ENCODE assay signal across 8 cellular contexts in the genomic region with DNA sequence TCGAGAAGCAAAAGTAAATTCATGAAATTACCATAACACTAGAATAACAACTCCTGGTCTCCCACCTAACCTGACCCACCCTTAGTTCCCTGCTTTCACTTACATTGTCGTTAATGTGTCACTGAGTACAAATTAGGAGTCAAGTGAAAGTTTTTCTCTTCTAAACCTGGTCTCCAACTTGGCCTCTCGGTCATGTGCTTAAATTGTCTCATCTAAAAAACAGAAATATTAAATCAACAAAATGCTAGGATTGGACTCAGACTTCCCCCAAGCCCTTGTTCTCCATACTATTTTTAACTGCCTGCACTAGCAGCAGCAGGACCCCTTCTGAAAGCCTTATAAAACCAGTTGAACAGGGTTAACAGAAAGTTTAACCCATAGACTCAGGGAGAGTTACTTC. TPM values are rescaled to one million over a fixed set of nuclear protein-coding genes. Genes with fewer than 3 reads are reported as not detected.
DNase-seq lines count a peak whose midpoint lies in the region; ATAC-seq and TF ChIP-seq lines count a peak whose summit lies in the region.

No MANE protein-coding gene starts in this region.

- peak overlapping the region; percentile 97 for H3K4me3 ChIP-seq in left ventricle myocardium inferior
- peak overlapping the region; percentile 5 to 69 for H3K4me3 ChIP-seq in uterus

- peak overlapping the region; percentile 100 for H3K4me3 Mint-ChIP-seq in activated T-helper 17 cell treated with anti-CD3 and anti-CD28 coated beads, Interleukin-2, amount 50 U/mL, for 72 hours
- H3K4me3 Mint-ChIP-seq in mesothelial cell of epicardium: peak overlapping the region; percentile 99

- DNase-seq in left ventricle myocardium inferior (no peak), Right ventricle myocardium superior (no peak), mesothelial cell of epicardium (ENCODE audit: low spot score in 2 of 2, unreplicated experiment in 2 of 2) (no peak), uterus (no peak), NCI-H510A (lab: John Stamatoyannopoulos, UW) (no peak), globus pallidus (ENCODE audit: low spot score) (no peak), GM03348 (ENCODE audit: low spot score) (no peak)

- peak overlapping the region; percentile 87 for H3K27ac Mint-ChIP-seq in activated T-helper 17 cell treated with anti-CD3 and anti-CD28 coated beads, Interleukin-2, amount 50 U/mL, for 72 hours
- peak overlapping the region; percentile 98 for H3K27ac Mint-ChIP-seq in mesothelial cell of epicardium

- TF ChIP-seq CTCF in left ventricle myocardium inferior (IDR thresholded peaks at IDR 0.05; ENCODE audit: borderline replicate concordance) (no peak), mesothelial cell of epicardium (IDR thresholded peaks at IDR 0.05; ENCODE audit: unreplicated experiment) (no peak), uterus (IDR thresholded peaks at IDR 0.05) (no peak)

- H3K36me3 Mint-ChIP-seq in activated T-helper 17 cell treated with anti-CD3 and anti-CD28 coated beads, Interleukin-2, amount 50 U/mL, for 72 hours (ENCODE audit: low read depth): peaks cover 59% of the 10 kb centered on the region
- H3K36me3 Mint-ChIP-seq in mesothelial cell of epicardium: peaks cover 12% of the 10 kb centered on the region

- H3K27me3 ChIP-seq in left ventricle myocardium inferior (ENCODE audit: low read depth) (no peaks in the 10 kb centered on the region), uterus (no peaks in the 10 kb centered on the region)

- peaks cover 17% of the 10 kb centered on the region for H3K4me1 Mint-ChIP-seq in activated T-helper 17 cell treated with anti-CD3 and anti-CD28 coated beads, Interleukin-2, amount 50 U/mL, for 72 hours
- H3K4me1 Mint-ChIP-seq in mesothelial cell of epicardium: peaks cover 54% of the 10 kb centered on the region

- no peak for TF ChIP-seq POLR2A in uterus (IDR thresholded peaks at IDR 0.05)

- intact Hi-C loops in left ventricle myocardium inferior (cut with micrococcal nuclease) (loop anchor here (5.0 to 10.0 kb wide), 2 partner anchors 95 to 417 kb away; no protein-coding TSS in a partner anchor), Right ventricle myocardium superior (cut with DNase I) (loop anchor here (5.0 to 10.0 kb wide), 3 partner anchors 95 to 763 kb away; no protein-coding TSS in a partner anchor), uterus (cut with DNase I; ENCODE audit: low total_unique reads) (loop anchor here (5.0 to 10.0 kb wide), 2 partner anchors 425 to 763 kb away; no protein-coding TSS in a partner anchor)

- H3K36me3 ChIP-seq in left ventricle myocardium inferior (peaks cover 21% of the 10 kb centered on the region), uterus (no peaks in the 10 kb centered on the region)

- no peak for ATAC-seq in Right ventricle myocardium superior (ENCODE audit: poor library complexity)
- ATAC-seq in activated T-helper 17 cell treated with anti-CD3 and anti-CD28 coated beads, Interleukin-2, amount 50 U/mL, for 72 hours (replicated peaks): no peak

- H3K9me3 Mint-ChIP-seq in activated T-helper 17 cell treated with anti-CD3 and anti-CD28 coated beads, Interleukin-2, amount 50 U/mL, for 72 hours: no peaks in the 10 kb centered on the region
- H3K9me3 Mint-ChIP-seq in mesothelial cell of epicardium: no peaks in the 10 kb centered on the region

- H3K27me3 Mint-ChIP-seq in activated T-helper 17 cell treated with anti-CD3 and anti-CD28 coated beads, Interleukin-2, amount 50 U/mL, for 72 hours: no peaks in the 10 kb centered on the region
- H3K27me3 Mint-ChIP-seq in mesothelial cell of epicardium (ENCODE audit: low read depth): no peaks in the 10 kb centered on the region

- peaks cover 45% of the 10 kb centered on the region for H3K4me1 ChIP-seq in left ventricle myocardium inferior
- no peaks in the 10 kb centered on the region for H3K4me1 ChIP-seq in uterus

- H3K9me3 ChIP-seq in left ventricle myocardium inferior (replicated peaks) (no peaks in the 10 kb centered on the region), uterus (no peaks in the 10 kb centered on the region)

- H3K27ac ChIP-seq in left ventricle myocardium inferior (replicated peaks): peak overlapping the region; percentile 98
- peak overlapping the region; percentile 96 to 99 for H3K27ac ChIP-seq in uterus

RNA-seq across cellular contexts. Expression of a gene that starts 1.8 kb away (rescaled TPM):
- total RNA-seq in left ventricle myocardium inferior (79.4 TPM), Right ventricle myocardium superior (74.1 TPM), mesothelial cell of epicardium (68.1 to 71.5 TPM (median 71.0 TPM) in 3 replicates), uterus (100 to 1,000 TPM in 1 of 4 donors, 10 to 100 TPM in 3; 40.4 to 214 (median 70.1) TPM)
- 100 to 1,000 TPM; 131 to 648 TPM for total RNA-seq in activated T-helper 17 cell treated with anti-CD3 and anti-CD28 coated beads, Interleukin-2, amount 50 U/mL, for 72 hours
